Comparison of ENCODE assay signal across 19 cellular contexts in the genomic region with DNA sequence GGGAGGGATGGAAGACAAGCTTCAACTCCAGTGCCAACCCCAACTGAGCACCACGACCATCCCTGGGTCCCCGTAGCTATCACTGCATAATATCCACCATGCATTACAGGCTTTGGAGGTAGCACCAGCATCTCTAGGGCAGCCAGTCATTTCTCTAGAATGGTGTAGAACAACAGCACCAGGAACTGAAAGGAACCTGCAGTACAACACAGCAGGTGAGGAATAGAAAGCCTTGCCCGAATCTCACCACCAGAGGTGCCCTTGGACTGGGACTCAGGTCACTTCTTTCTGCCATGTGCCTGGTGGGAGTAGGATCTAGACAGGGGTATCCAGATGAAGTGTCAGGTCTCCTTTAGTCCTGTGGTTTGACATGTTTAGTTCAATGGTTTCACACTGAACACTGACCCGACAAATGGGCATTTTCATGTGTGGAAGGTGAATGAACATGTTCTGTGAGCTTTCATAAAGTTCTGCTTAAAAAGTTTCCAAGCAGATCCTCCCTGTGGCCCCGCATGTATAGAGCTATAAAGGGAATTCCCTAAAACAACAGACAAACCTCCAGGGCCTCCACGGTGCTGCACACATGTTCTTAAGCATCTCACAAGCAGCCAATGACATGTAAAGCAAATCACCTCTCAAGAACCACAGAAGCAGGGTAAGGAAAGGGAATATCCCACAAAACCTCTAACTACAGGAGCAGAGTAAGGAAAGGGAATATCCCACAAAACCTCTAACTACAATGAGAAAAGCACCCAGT.
"Had no signal": no experiment of that assay in that cellular context is flagged by ENCODE, and none has a peak within 500 bp of the region (broad histone marks: within the 10 kb centered on the region; RNA-seq: fewer than 3 reads in every experiment).

No MANE protein-coding gene starts in this region.

- H3K36me3 ChIP-seq: colonic mucosa, heart left ventricle, left lung, suprapubic skin, transverse colon, uterus had no signal

- DNase-seq: activated CD4-positive, alpha-beta T cell treated with anti-CD3 and anti-CD28 coated beads, Interleukin-2, amount 10 ng/mL, durations not matched to agents 7 days and 5 days; activated CD8-positive, alpha-beta T cell treated with anti-CD3 and anti-CD28 coated beads, Interleukin-2, amount 10 ng/mL, durations not matched to agents 7 days and 5 days; activated naive CD4-positive, alpha-beta T cell treated with Interleukin-2 at 50 U/mL for 16 hours; activated T-cell treated with anti-CD3 and anti-CD28 coated beads, Interleukin-2, amount 50 U/mL, for 24 hours; anterior cingulate cortex; central memory CD4-positive, alpha-beta T cell; colonic mucosa; heart left ventricle; left lung; midbrain; retina; stimulated activated naive CD8-positive, alpha-beta T cell treated with anti-CD3 and anti-CD28 coated beads, Interleukin-15, amount 100 ng/mL, for 72 hours; transverse colon; uterus had no signal

- H3K27me3 ChIP-seq: colonic mucosa, gastroesophageal sphincter, heart left ventricle, left lung, suprapubic skin, transverse colon, uterus had no signal

- H3K4me1 Mint-ChIP-seq: activated CD4-positive, alpha-beta T cell treated with anti-CD3 and anti-CD28 coated beads, Interleukin-2, amount 10 ng/mL, durations not matched to agents 7 days and 5 days; brain; stimulated activated naive CD8-positive, alpha-beta T cell treated with anti-CD3 and anti-CD28 coated beads, Interleukin-15, amount 100 ng/mL, for 72 hours had no signal

- H3K4me3 Mint-ChIP-seq: activated CD4-positive, alpha-beta T cell treated with anti-CD3 and anti-CD28 coated beads, Interleukin-2, amount 10 ng/mL, durations not matched to agents 7 days and 5 days; activated CD8-positive, alpha-beta T cell treated with anti-CD3 and anti-CD28 coated beads, Interleukin-2, amount 10 ng/mL, durations not matched to agents 7 days and 5 days; activated T-cell treated with anti-CD3 and anti-CD28 coated beads, Interleukin-2, amount 50 U/mL, for 24 hours; brain; stimulated activated naive CD8-positive, alpha-beta T cell treated with anti-CD3 and anti-CD28 coated beads, Interleukin-15, amount 100 ng/mL, for 72 hours had no signal

- H3K9me3 ChIP-seq: colonic mucosa, gastroesophageal sphincter, heart left ventricle, left lung, suprapubic skin, transverse colon, uterus had no signal

- ATAC-seq: activated CD8-positive, alpha-beta T cell treated with anti-CD3 and anti-CD28 coated beads, Interleukin-2, amount 10 ng/mL, durations not matched to agents 7 days and 5 days; gastroesophageal sphincter; heart left ventricle; left lung; stimulated activated naive CD8-positive, alpha-beta T cell treated with anti-CD3 and anti-CD28 coated beads, Interleukin-15, amount 100 ng/mL, for 72 hours had no signal

- H3K27ac ChIP-seq: colonic mucosa, gastroesophageal sphincter, heart left ventricle, left lung, suprapubic skin, transverse colon, uterus had no signal

- H3K4me3 ChIP-seq: colonic mucosa, gastroesophageal sphincter, heart left ventricle, left lung, suprapubic skin, transverse colon, uterus had no signal

- FAIRE-seq: endometrium had no signal

- H3K9me3 Mint-ChIP-seq: activated T-cell treated with anti-CD3 and anti-CD28 coated beads, Interleukin-2, amount 50 U/mL, for 24 hours; activated T-helper 2 cell treated with anti-CD3 and anti-CD28 coated beads, Interferon-gamma antibody, Interleukin-2, Interleukin-4, amounts not matched to agents 10 μg/mL and 5 μg/mL and 100 μg/mL, durations not matched to agents 14 hours and 24 hours and 36 hours; stimulated activated naive CD8-positive, alpha-beta T cell treated with anti-CD3 and anti-CD28 coated beads, Interleukin-15, amount 100 ng/mL, for 72 hours had no signal

- H3K4me1 ChIP-seq: colonic mucosa, gastroesophageal sphincter, heart left ventricle, left lung, suprapubic skin, transverse colon, uterus had no signal

- H3K27me3 Mint-ChIP-seq: activated CD4-positive, alpha-beta T cell treated with anti-CD3 and anti-CD28 coated beads, Interleukin-2, amount 10 ng/mL, durations not matched to agents 7 days and 5 days; activated T-cell treated with anti-CD3 and anti-CD28 coated beads, Interleukin-2, amount 50 U/mL, for 24 hours; stimulated activated naive CD8-positive, alpha-beta T cell treated with anti-CD3 and anti-CD28 coated beads, Interleukin-15, amount 100 ng/mL, for 72 hours had no signal

- H3K27ac Mint-ChIP-seq: activated CD4-positive, alpha-beta T cell treated with anti-CD3 and anti-CD28 coated beads, Interleukin-2, amount 10 ng/mL, durations not matched to agents 7 days and 5 days; activated CD8-positive, alpha-beta T cell treated with anti-CD3 and anti-CD28 coated beads, Interleukin-2, amount 10 ng/mL, durations not matched to agents 7 days and 5 days; activated T-cell treated with anti-CD3 and anti-CD28 coated beads, Interleukin-2, amount 50 U/mL, for 24 hours; activated T-helper 2 cell treated with anti-CD3 and anti-CD28 coated beads, Interferon-gamma antibody, Interleukin-2, Interleukin-4, amounts not matched to agents 10 μg/mL and 5 μg/mL and 100 μg/mL, durations not matched to agents 14 hours and 24 hours and 36 hours; brain; stimulated activated naive CD8-positive, alpha-beta T cell treated with anti-CD3 and anti-CD28 coated beads, Interleukin-15, amount 100 ng/mL, for 72 hours had no signal
